Comparison of ENCODE assay signal across 8 cellular contexts in genomic region chr1:229227298-229227919, GRCh38. TPM values are rescaled to one million over a fixed set of nuclear protein-coding genes. Genes with fewer than 3 reads are reported as not detected.
DNase-seq lines count a peak whose midpoint lies in the region; ATAC-seq lines count a peak whose summit lies in the region.

No MANE protein-coding gene starts in this region.

- H3K27me3 Mint-ChIP-seq in CD4-positive, alpha-beta memory T cell: no peaks in the 10 kb centered on the region
- no peaks in the 10 kb centered on the region for H3K27me3 Mint-ChIP-seq in activated CD4-positive, alpha-beta memory T cell treated with anti-CD3 and anti-CD28 coated beads for 36 hours
- peaks cover 5% of the 10 kb centered on the region for H3K27me3 Mint-ChIP-seq in dendritic cell treated with granulocyte-macrophage colony-stimulating factor and Interleukin-4, amounts not matched to agents 40 ng/mL and 50 ng/mL, for 4 days

- H3K9me3 Mint-ChIP-seq in CD4-positive, alpha-beta memory T cell: peaks cover 0 to 1% (median 0%) of the 10 kb centered on the region in 8 donors
- H3K9me3 Mint-ChIP-seq in activated CD4-positive, alpha-beta memory T cell treated with anti-CD3 and anti-CD28 coated beads for 36 hours: no peaks in the 10 kb centered on the region
- H3K9me3 Mint-ChIP-seq in dendritic cell treated with granulocyte-macrophage colony-stimulating factor and Interleukin-4, amounts not matched to agents 40 ng/mL and 50 ng/mL, for 4 days: no peaks in the 10 kb centered on the region

- POLR2A ChIA-PET in CD4-positive, alpha-beta memory T cell (lab: Charles Lee; ENCODE audit: partially characterized antibody): interaction anchor here (0.6 to 3.3 kb wide), 6 partner anchors 19 to 564 kb away, joined by 3 to 26 read pairs (median 3); partner anchors contain the start of gene RHOU
- POLR2A ChIA-PET in activated CD4-positive, alpha-beta memory T cell treated with anti-CD3 and anti-CD28 coated beads for 36 hours (lab: Charles Lee): interaction anchor here (1.4 kb wide), 1 partner anchor 492 kb away, joined by 4 read pairs; the partner anchor contains the start of gene RHOU

- intact Hi-C loops in CD4-positive, alpha-beta memory T cell (cut with micrococcal nuclease): loop anchor here (1.0 kb wide), 4 partner anchors 26 to 563 kb away; partner anchors contain the start of gene RHOU
- intact Hi-C loops in activated CD4-positive, alpha-beta memory T cell treated with anti-CD3 and anti-CD28 coated beads for 36 hours (cut with micrococcal nuclease): loop anchor here (1.0 to 10.0 kb wide), 4 partner anchors 100 to 563 kb away; no protein-coding TSS in a partner anchor
- intact Hi-C loops in dendritic cell treated with granulocyte-macrophage colony-stimulating factor and Interleukin-4, amounts not matched to agents 40 ng/mL and 50 ng/mL, for 4 days (cut with micrococcal nuclease): loop anchor here (1.0 to 10.0 kb wide), 4 partner anchors 70 to 563 kb away; no protein-coding TSS in a partner anchor

- H3K36me3 ChIP-seq in CD4-positive, alpha-beta memory T cell (ENCODE audit: insufficient read depth, low read length): no peaks in the 10 kb centered on the region

- no peak overlapping the region for H3K27ac ChIP-seq in CD4-positive, alpha-beta memory T cell (ENCODE audit: low read depth, low read length)

- CTCF ChIA-PET in CD4-positive, alpha-beta memory T cell (lab: Charles Lee; ENCODE audit: partially characterized antibody): interaction anchor here (0.7 to 7.8 kb wide), 56 partner anchors 9 to 577 kb away, joined by 3 to 166 read pairs (median 4); partner anchors contain the start of gene RHOU
- CTCF ChIA-PET in activated CD4-positive, alpha-beta memory T cell treated with anti-CD3 and anti-CD28 coated beads for 36 hours (lab: Charles Lee): interaction anchor here (0.6 to 5.9 kb wide), 71 partner anchors 9 to 726 kb away, joined by 3 to 110 read pairs (median 4); partner anchors contain the start of gene RHOU

- ATAC-seq in GM21576 (IDR thresholded peaks at IDR 0.05; ENCODE audit: unreplicated experiment): no peak

- no peaks in the 10 kb centered on the region for H3K36me3 Mint-ChIP-seq in CD4-positive, alpha-beta memory T cell
- H3K36me3 Mint-ChIP-seq in activated CD4-positive, alpha-beta memory T cell treated with anti-CD3 and anti-CD28 coated beads for 36 hours: no peaks in the 10 kb centered on the region
- H3K36me3 Mint-ChIP-seq in dendritic cell treated with granulocyte-macrophage colony-stimulating factor and Interleukin-4, amounts not matched to agents 40 ng/mL and 50 ng/mL, for 4 days (ENCODE audit: low read depth): no peaks in the 10 kb centered on the region

- peak overlapping the region in 2 of 8 donors; percentile 12 to 53 for H3K4me3 Mint-ChIP-seq in CD4-positive, alpha-beta memory T cell
- H3K4me3 Mint-ChIP-seq in activated CD4-positive, alpha-beta memory T cell treated with anti-CD3 and anti-CD28 coated beads for 36 hours: no peak overlapping the region
- no peak overlapping the region for H3K4me3 Mint-ChIP-seq in dendritic cell treated with granulocyte-macrophage colony-stimulating factor and Interleukin-4, amounts not matched to agents 40 ng/mL and 50 ng/mL, for 4 days

- peak overlapping the region in 1 of 7 donors; percentile 11 for H3K27ac Mint-ChIP-seq in CD4-positive, alpha-beta memory T cell
- no peak overlapping the region for H3K27ac Mint-ChIP-seq in activated CD4-positive, alpha-beta memory T cell treated with anti-CD3 and anti-CD28 coated beads for 36 hours
- peak overlapping the region; percentile 49 for H3K27ac Mint-ChIP-seq in dendritic cell treated with granulocyte-macrophage colony-stimulating factor and Interleukin-4, amounts not matched to agents 40 ng/mL and 50 ng/mL, for 4 days

- H3K9me3 ChIP-seq in CD4-positive, alpha-beta memory T cell (ENCODE audit: control insufficient read depth in 1 of 2, low read length in 2 of 2): no peaks in the 10 kb centered on the region

- DNase-seq in CD4-positive, alpha-beta memory T cell: peak; percentile 73 to 81 (median 80)
- DNase-seq in HT-29 (ENCODE audit: low spot score) (peak; percentile 95), NCI-H82 (lab: John Stamatoyannopoulos, UW) (peak; percentile 95), lung microvascular endothelial cell (ENCODE audit: low read depth in 2 of 2) (peak; percentile 71 to 85)
- peak; percentile 85 for DNase-seq in activated CD4-positive, alpha-beta memory T cell treated with anti-CD3 and anti-CD28 coated beads for 36 hours
- peak; percentile 43 to 47 for DNase-seq in stimulated activated CD8-positive, alpha-beta memory T cell treated with anti-CD3 and anti-CD28 coated beads, Interleukin-15, amount 100 ng/mL, for 48 hours (ENCODE audit: low read depth in 2 of 2)

- peaks cover 6 to 16% (median 10%) of the 10 kb centered on the region in 4 donors for H3K4me1 Mint-ChIP-seq in CD4-positive, alpha-beta memory T cell
- peaks cover 4% of the 10 kb centered on the region for H3K4me1 Mint-ChIP-seq in activated CD4-positive, alpha-beta memory T cell treated with anti-CD3 and anti-CD28 coated beads for 36 hours (ENCODE audit: low read depth)
- H3K4me1 Mint-ChIP-seq in dendritic cell treated with granulocyte-macrophage colony-stimulating factor and Interleukin-4, amounts not matched to agents 40 ng/mL and 50 ng/mL, for 4 days (ENCODE audit: low read depth): peaks cover 62% of the 10 kb centered on the region

- peaks cover 4% of the 10 kb centered on the region for H3K27me3 ChIP-seq in CD4-positive, alpha-beta memory T cell (ENCODE audit: insufficient read depth, low read length)

- no peak overlapping the region for H3K4me3 ChIP-seq in CD4-positive, alpha-beta memory T cell (ENCODE audit: low read length in 2 of 2)

- H3K4me1 ChIP-seq in CD4-positive, alpha-beta memory T cell (ENCODE audit: insufficient read depth, low read length): peaks cover 10% of the 10 kb centered on the region

RNA-seq across cellular contexts. Expression of gene RAB4A, which starts 43.5 kb away (rescaled TPM):
- total RNA-seq in CD4-positive, alpha-beta memory T cell: 10 to 100 TPM; 43.7 to 44.9 TPM
- 10 to 100 TPM; 18.8 to 23.0 TPM for polyA plus RNA-seq in CD4-positive, alpha-beta memory T cell
- total RNA-seq in HT-29 (2014; rRNA removed; shearing (Covaris generic)): 47.3 and 53.4 TPM in 2 replicates
- total RNA-seq in activated CD4-positive, alpha-beta memory T cell treated with anti-CD3 and anti-CD28 coated beads for 36 hours: 10 to 100 TPM; 22.9 to 25.9 TPM
- 13.9 and 15.7 TPM in 2 replicates for total RNA-seq in lung microvascular endothelial cell

Comparison
In these comparisons a context has a peak if more than half of its experiments do, and no peak if none do; other contexts are left out.
1. DNase-seq: peak in every context shown above with its lines; median percentile 95 in HT-29; 95 in NCI-H82; 85 in activated CD4-positive, alpha-beta memory T cell treated with anti-CD3 and anti-CD28 coated beads for 36 hours; 80 in CD4-positive, alpha-beta memory T cell; 78 in lung microvascular endothelial cell; 45 in stimulated activated CD8-positive, alpha-beta memory T cell treated with anti-CD3 and anti-CD28 coated beads, Interleukin-15, amount 100 ng/mL, for 48 hours.